Comparison of ENCODE assay signal across 19 cellular contexts in genomic region chr12:98840325-98840724, GRCh38.
"Had no signal": no experiment of that assay in that cellular context is flagged by ENCODE, and none has a peak within 500 bp of the region (broad histone marks: within the 10 kb centered on the region; RNA-seq: fewer than 3 reads in every experiment).

No MANE protein-coding gene starts in this region.

- DNase-seq: IMR-90; Karpas-422; KG1; MG63; NCI-H1092; NCI-H1694; NCI-H1930; NCI-H2081; NCI-H2107; NCI-H2227 treated with DMSO at 0.1 percent for 48 hours; NCI-H524; NCI-H526 treated with DMSO at 0.1 percent for 48 hours; NK-92 treated with Interleukin-12 subunit alpha and Interleukin-12 subunit beta, amount 100 ng/mL, for 24 hours; PC-3; SHP77; SK-N-SH; SW 1271; T-cell had no signal

- H3K27ac ChIP-seq: RWPE1 had no signal

- H3K4me3 ChIP-seq: MG63 had no signal
